ENCODE assay signal across 1 cellular context in the genomic region with DNA sequence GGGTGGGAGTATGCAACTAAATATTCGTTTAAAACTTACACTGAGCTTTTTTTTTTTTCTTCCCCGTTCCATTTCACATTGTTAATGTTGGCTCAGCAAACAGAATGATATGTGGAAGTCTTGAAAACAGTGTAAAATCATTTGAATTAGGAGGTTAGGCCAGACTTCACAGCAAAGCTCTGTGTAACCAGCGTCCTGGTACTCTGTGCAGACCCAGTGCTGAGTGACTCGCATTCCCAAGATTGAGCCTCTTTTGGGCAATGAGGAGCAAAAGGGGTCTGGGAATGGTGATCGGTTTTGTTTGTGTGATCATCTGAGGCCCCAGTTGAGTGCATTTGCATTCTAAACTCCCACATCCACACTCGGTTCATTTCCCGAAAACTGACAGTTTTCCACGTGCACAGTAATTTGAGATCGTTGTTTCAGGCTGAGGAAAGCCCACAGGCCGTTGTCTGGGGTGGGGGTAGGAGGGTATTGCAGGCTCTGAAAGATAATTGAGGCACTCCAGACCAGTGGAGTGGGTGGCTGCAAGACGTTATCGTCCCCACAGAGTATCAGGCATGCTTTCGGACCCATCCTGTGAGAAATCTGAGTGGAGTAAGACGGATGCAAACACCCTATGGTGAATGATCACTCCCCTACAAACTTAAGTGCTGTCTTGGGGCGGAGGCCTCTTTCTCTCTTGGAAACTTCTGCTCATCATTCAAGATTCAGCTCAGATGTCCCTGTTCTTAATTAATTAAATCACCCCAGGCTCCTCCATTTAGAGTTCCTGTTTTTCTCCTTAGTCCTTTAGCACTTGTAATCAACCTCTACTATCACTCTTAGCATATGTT.
TF ChIP-seq lines count a peak whose summit lies in the region.

No MANE protein-coding gene starts in this region.

TF ChIP-seq in HepG2, 621 proteins besides CTCF, POLR2A, EP300 and RAD21:
- TF ChIP-seq ZNF407 (CRISPR knock-in tag; IDR thresholded peaks at IDR 0.05; ENCODE audit: not compliant biosample characterization) = no peak
- peak; percentile 56 for TF ChIP-seq RBM22 (optimal IDR thresholded peaks at IDR 0.05; ENCODE audit: low read length)
